Comparison of ENCODE assay signal across 16 cellular contexts in genomic region chr2:109305494-109306187, GRCh38.
"Had no signal": no experiment of that assay in that cellular context is flagged by ENCODE, and none has a peak within 500 bp of the region (broad histone marks: within the 10 kb centered on the region; RNA-seq: fewer than 3 reads in every experiment).

No MANE protein-coding gene starts in this region.

- DNase-seq: activated CD4-positive, alpha-beta T cell treated with anti-CD3 and anti-CD28 coated beads, Interleukin-2, amount 10 ng/mL, durations not matched to agents 24 days and 14 days; activated CD4-positive, CD25-positive, alpha-beta regulatory T cell; activated CD8-positive, alpha-beta memory T cell treated with anti-CD3 and anti-CD28 coated beads, Interleukin-2, amount 50 U/mL, for 48 hours; activated gamma-delta T cell treated with Interleukin-2 at 50 U/mL for 16 hours; anterior cingulate cortex; esophagus squamous epithelium; hippocampal formation; left lung; natural killer cell; occipital lobe; right cardiac atrium; stimulated activated naive CD8-positive, alpha-beta T cell treated with anti-CD3 and anti-CD28 coated beads, Interleukin-15, amount 100 ng/mL, for 72 hours; upper lobe of left lung had no signal

- H3K27me3 ChIP-seq: esophagus squamous epithelium, left lung, upper lobe of left lung had no signal

- H3K27ac Mint-ChIP-seq: activated CD4-positive, alpha-beta T cell treated with anti-CD3 and anti-CD28 coated beads, Interleukin-2, amount 10 ng/mL, durations not matched to agents 24 days and 14 days; memory B cell; natural killer cell; progenitor cell of endocrine pancreas; stimulated activated naive CD8-positive, alpha-beta T cell treated with anti-CD3 and anti-CD28 coated beads, Interleukin-15, amount 100 ng/mL, for 72 hours; T-helper 2 cell treated with Interferon-gamma antibody and Interleukin-4, amounts not matched to agents 5 μg/mL and 100 μg/mL, for 36 hours had no signal

- H3K9me3 ChIP-seq: esophagus squamous epithelium, left lung, upper lobe of left lung had no signal

- H3K9me3 Mint-ChIP-seq: activated CD4-positive, alpha-beta T cell treated with anti-CD3 and anti-CD28 coated beads, Interleukin-2, amount 10 ng/mL, durations not matched to agents 24 days and 14 days; memory B cell; natural killer cell; stimulated activated naive CD8-positive, alpha-beta T cell treated with anti-CD3 and anti-CD28 coated beads, Interleukin-15, amount 100 ng/mL, for 72 hours; T-helper 2 cell treated with Interferon-gamma antibody and Interleukin-4, amounts not matched to agents 5 μg/mL and 100 μg/mL, for 36 hours had no signal

- H3K4me3 Mint-ChIP-seq: activated CD4-positive, alpha-beta T cell treated with anti-CD3 and anti-CD28 coated beads, Interleukin-2, amount 10 ng/mL, durations not matched to agents 24 days and 14 days; memory B cell; natural killer cell; stimulated activated naive CD8-positive, alpha-beta T cell treated with anti-CD3 and anti-CD28 coated beads, Interleukin-15, amount 100 ng/mL, for 72 hours; T-helper 2 cell treated with Interferon-gamma antibody and Interleukin-4, amounts not matched to agents 5 μg/mL and 100 μg/mL, for 36 hours had no signal

- H3K36me3 ChIP-seq: esophagus squamous epithelium, left lung, upper lobe of left lung had no signal

- H3K36me3 Mint-ChIP-seq: memory B cell, natural killer cell had no signal

- H3K27ac ChIP-seq: esophagus squamous epithelium, left lung, upper lobe of left lung had no signal

- ATAC-seq: natural killer cell; stimulated activated naive CD8-positive, alpha-beta T cell treated with anti-CD3 and anti-CD28 coated beads, Interleukin-15, amount 100 ng/mL, for 72 hours had no signal

- H3K4me1 Mint-ChIP-seq: activated CD4-positive, alpha-beta T cell treated with anti-CD3 and anti-CD28 coated beads, Interleukin-2, amount 10 ng/mL, durations not matched to agents 24 days and 14 days; memory B cell; natural killer cell; stimulated activated naive CD8-positive, alpha-beta T cell treated with anti-CD3 and anti-CD28 coated beads, Interleukin-15, amount 100 ng/mL, for 72 hours had no signal

- H3K27me3 Mint-ChIP-seq: activated CD4-positive, alpha-beta T cell treated with anti-CD3 and anti-CD28 coated beads, Interleukin-2, amount 10 ng/mL, durations not matched to agents 24 days and 14 days; stimulated activated naive CD8-positive, alpha-beta T cell treated with anti-CD3 and anti-CD28 coated beads, Interleukin-15, amount 100 ng/mL, for 72 hours had no signal

- H3K4me3 ChIP-seq: esophagus squamous epithelium, left lung, upper lobe of left lung had no signal
